28 cellular contexts compared by ENCODE assay signal in the genomic region with DNA sequence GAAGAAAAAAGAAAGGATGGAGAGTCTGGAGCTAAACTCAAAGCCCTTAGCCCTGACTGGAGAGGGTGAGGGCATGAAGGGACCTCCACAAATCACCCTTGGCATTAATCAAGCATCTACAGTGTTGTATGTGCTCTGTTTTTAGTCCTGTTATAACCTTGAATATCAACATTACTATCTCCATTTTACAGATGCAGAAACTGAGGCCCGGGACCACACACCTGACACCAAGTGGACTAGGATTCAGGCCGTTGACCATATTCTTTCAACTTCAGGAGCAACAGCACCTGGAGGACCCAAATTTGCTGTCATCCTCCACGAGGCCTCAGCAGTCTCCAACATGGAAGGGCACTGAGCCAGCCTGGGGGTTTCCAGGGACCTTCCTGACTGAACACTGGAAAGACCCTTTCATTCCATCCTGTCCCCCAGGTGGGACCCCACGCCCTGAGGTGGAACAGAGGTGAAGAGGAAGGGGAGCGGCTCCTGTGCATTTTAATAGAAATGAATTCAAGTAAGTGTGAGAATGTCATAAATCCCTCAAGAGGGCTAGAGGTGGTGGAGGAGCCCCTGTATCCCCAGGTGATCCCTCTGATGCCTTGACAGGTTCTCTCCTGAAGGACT. TPM values are rescaled to one million over a fixed set of nuclear protein-coding genes. Genes with fewer than 3 reads are reported as not detected.
A peak's percentile ranks its signal among the peaks of the same experiment; 100 is the strongest.
DNase-seq lines count a peak whose midpoint lies in the region; ATAC-seq and TF ChIP-seq lines count a peak whose summit lies in the region.
"Had no signal": no experiment of that assay in that cellular context is flagged by ENCODE, and none has a peak within 500 bp of the region (broad histone marks: within the 10 kb centered on the region; RNA-seq: fewer than 3 reads in every experiment).

No MANE protein-coding gene starts in this region.

- ATAC-seq in heart left ventricle: no peak
- ATAC-seq in GM18498 (IDR thresholded peaks at IDR 0.05; ENCODE audit: unreplicated experiment): no peak
- ATAC-seq: CD8-positive, alpha-beta T cell; GM12878; Panc1 had no signal

- H3K36me3 ChIP-seq in right atrium auricular region: no peaks in the 10 kb centered on the region
- no peaks in the 10 kb centered on the region for H3K36me3 ChIP-seq in heart left ventricle
- no peaks in the 10 kb centered on the region for H3K36me3 ChIP-seq in adipocyte (ENCODE audit: control insufficient read depth, insufficient read depth, low read length, severe bottlenecking)
- H3K36me3 ChIP-seq: HAP-1 had no signal

- H3K9ac ChIP-seq in adipocyte (ENCODE audit: low read length): no peak overlapping the region

- no peak overlapping the region for H3K27ac Mint-ChIP-seq in osteocyte (ENCODE audit: unreplicated experiment)
- H3K27ac Mint-ChIP-seq: CD8-positive, alpha-beta T cell; HFFc6 had no signal

- H3K4me3 Mint-ChIP-seq in osteocyte (ENCODE audit: unreplicated experiment): no peak overlapping the region
- H3K4me3 Mint-ChIP-seq: CD8-positive, alpha-beta T cell; HFFc6 had no signal

- TF ChIP-seq CTCF in right atrium auricular region (IDR thresholded peaks at IDR 0.05) (no peak), heart left ventricle (IDR thresholded peaks at IDR 0.05) (no peak), osteocyte (IDR thresholded peaks at IDR 0.05) (no peak)

- H3K4me3 ChIP-seq in right atrium auricular region: no peak overlapping the region
- H3K4me3 ChIP-seq in heart left ventricle: no peak overlapping the region
- H3K4me3 ChIP-seq in adipocyte (ENCODE audit: low read length): peak overlapping the region; percentile 17
- H3K4me3 ChIP-seq: GM12878, HAP-1 had no signal

- no peaks in the 10 kb centered on the region for H3K27me3 ChIP-seq in right atrium auricular region
- no peaks in the 10 kb centered on the region for H3K27me3 ChIP-seq in heart left ventricle
- H3K27me3 ChIP-seq in adipocyte (replicated peaks; ENCODE audit: control insufficient read depth, insufficient read depth, low read length): no peaks in the 10 kb centered on the region

- H3K36me3 Mint-ChIP-seq in osteocyte (ENCODE audit: unreplicated experiment): no peaks in the 10 kb centered on the region
- H3K36me3 Mint-ChIP-seq: CD8-positive, alpha-beta T cell had no signal

- peaks cover 18% of the 10 kb centered on the region for H3K4me1 Mint-ChIP-seq in osteocyte (ENCODE audit: unreplicated experiment)

- H3K4me1 ChIP-seq in right atrium auricular region: peaks cover 0 to 10% of the 10 kb centered on the region in 2 donors
- H3K4me1 ChIP-seq in heart left ventricle: peaks cover 0 to 17% (median 6%) of the 10 kb centered on the region in 12 donors
- peaks cover 17% of the 10 kb centered on the region for H3K4me1 ChIP-seq in adipocyte (ENCODE audit: control insufficient read depth, insufficient read depth, low read length)

- 78 to 92% (median 86%) methylated on average over 5 of the region's 5 CpGs for WGBS in heart left ventricle, 4 donors

- H3K9me3 ChIP-seq in right atrium auricular region: no peaks in the 10 kb centered on the region
- H3K9me3 ChIP-seq in heart left ventricle: no peaks in the 10 kb centered on the region
- H3K9me3 ChIP-seq in adipocyte (ENCODE audit: control insufficient read depth, low read length): no peaks in the 10 kb centered on the region
- H3K9me3 ChIP-seq: Caco-2, HAP-1 had no signal

- TF ChIP-seq POLR2A in heart left ventricle (IDR thresholded peaks at IDR 0.05): no peak

- no peaks in the 10 kb centered on the region for H3K9me3 Mint-ChIP-seq in osteocyte (ENCODE audit: unreplicated experiment)
- H3K9me3 Mint-ChIP-seq: CD8-positive, alpha-beta T cell; HFFc6 had no signal

- intact Hi-C loops in heart left ventricle (cut with DNase I): no loop called here

- H3K27me3 Mint-ChIP-seq in osteocyte (ENCODE audit: unreplicated experiment): peaks cover 7% of the 10 kb centered on the region

- DNase-seq in right atrium auricular region (ENCODE audit: low spot score) (peak; percentile 18), heart left ventricle (no peak), adipocyte (ENCODE audit: low read depth) (no peak), osteocyte (ENCODE audit: extremely low spot score, unreplicated experiment) (peak; percentile 30), NCI-H1105 (lab: John Stamatoyannopoulos, UW) (no peak), hippocampal formation (lab: John Stamatoyannopoulos, UW) (no peak)
- DNase-seq: AML-193, Caco-2, DMS79, EL, GDM1, GOT3, HFFc6, KG1, MM.1S, NCI-H1417, NCI-H1694, NCI-H2029 treated with DMSO at 0.1 percent for 48 hours, NCI-H2227 treated with DMSO at 0.1 percent for 48 hours, NCI-H526 treated with DMSO at 0.1 percent for 48 hours, SHP77 had no signal

- H3K27ac ChIP-seq in right atrium auricular region (no peak overlapping the region), heart left ventricle (no peak overlapping the region)
- H3K27ac ChIP-seq: C4-2B, RWPE1 had no signal

RNA-seq across cellular contexts. Expression of a gene that starts 41.0 kb away (rescaled TPM):
- 10 to 100 TPM; 15.8 to 22.2 TPM for total RNA-seq in right atrium auricular region
- 10 to 100 TPM; 12.2 to 21.6 (median 16.1) TPM for total RNA-seq in heart left ventricle
- 10 to 100 TPM in 1 of 2 donors, 1 to 10 TPM in 1; 5.1 to 12.6 TPM for polyA plus RNA-seq in heart left ventricle
- 15.5 and 17.4 TPM in 2 replicates for total RNA-seq in osteocyte

Comparison
In these comparisons a context has a peak if more than half of its experiments do, and no peak if none do; other contexts are left out.
1. DNase-seq: peak in right atrium auricular region (single experiment) and osteocyte (single experiment); none in heart left ventricle (0 of 5), adipocyte (single experiment), NCI-H1105 (single experiment) and hippocampal formation (0 of 2).